ENCODE assay signal across 11 cellular contexts in the genomic region with DNA sequence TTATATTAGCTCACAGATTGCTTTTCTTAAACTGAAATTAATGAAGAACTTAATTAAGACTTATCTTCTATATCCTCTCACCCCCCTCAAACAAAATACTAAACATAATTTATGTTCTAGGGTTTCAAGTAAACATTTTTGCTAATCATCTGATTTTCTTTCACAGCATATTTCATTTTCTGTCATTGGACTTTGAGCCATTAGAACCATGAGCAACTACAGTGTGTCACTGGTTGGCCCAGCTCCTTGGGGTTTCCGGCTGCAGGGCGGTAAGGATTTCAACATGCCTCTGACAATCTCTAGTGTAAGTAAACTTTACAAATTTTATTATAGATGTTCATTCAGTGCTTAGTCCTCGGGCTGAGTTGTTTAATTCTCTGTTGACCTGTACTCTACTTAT. TPM values are rescaled to one million over a fixed set of nuclear protein-coding genes. Genes with fewer than 3 reads are reported as not detected.
DNase-seq lines count a peak whose midpoint lies in the region; ATAC-seq and TF ChIP-seq lines count a peak whose summit lies in the region.
"Had no signal": no experiment of that assay in that cellular context is flagged by ENCODE, and none has a peak within 500 bp of the region (broad histone marks: within the 10 kb centered on the region; RNA-seq: fewer than 3 reads in every experiment).

No MANE protein-coding gene starts in this region.

- DNase-seq in GM04504 (ENCODE audit: low read depth) (peak; percentile 68), amniotic stem cell (lab: John Stamatoyannopoulos, UW) (peak; percentile 22), heart left ventricle (peak in 3 of 5 donors; percentile 48 to 78 (median 75)), retinal pigment epithelial cell (ENCODE audit: low read depth) (no peak), NCI-H2029 treated with DMSO at 0.1 percent for 48 hours (lab: John Stamatoyannopoulos, UW) (no peak), COLO668 (lab: John Stamatoyannopoulos, UW; ENCODE audit: unreplicated experiment) (no peak), COLO829 (ENCODE audit: low spot score) (no peak)
- DNase-seq: activated CD8-positive, alpha-beta memory T cell treated with anti-CD3 and anti-CD28 coated beads, Interleukin-2, amount 10 ng/mL, durations not matched to agents 7 days and 5 days; spleen had no signal

- H3K27ac ChIP-seq in heart left ventricle, result peak overlapping the region; percentile 96 to 100 (median 99)
- H3K27ac ChIP-seq: foreskin keratinocyte had no signal

- intact Hi-C loops in heart left ventricle (cut with DNase I), result loop anchor here in 7 of 10 donors (2.0 to 10.0 kb wide), 8 partner anchors 46 to 140 kb away; no protein-coding TSS in a partner anchor

- WGBS in heart left ventricle, 4 donors, result 26 to 45% (median 33%) methylated on average over 3 of the region's 3 CpGs

- peak in 1 of 2 donors; percentile 15 for TF ChIP-seq POLR2A in heart left ventricle (IDR thresholded peaks at IDR 0.05)

- peak overlapping the region; percentile 11 to 99 (median 92) for H3K4me3 ChIP-seq in heart left ventricle
- peak overlapping the region; percentile 96 for H3K4me3 ChIP-seq in retinal pigment epithelial cell (ENCODE audit: low read length)

- H3K4me1 ChIP-seq in heart left ventricle, result peaks cover 0 to 75% (median 31%) of the 10 kb centered on the region in 12 donors

- H3K9me3 ChIP-seq in heart left ventricle, result no peaks in the 10 kb centered on the region
- H3K9me3 ChIP-seq: spleen had no signal

- no peaks in the 10 kb centered on the region for H3K27me3 ChIP-seq in heart left ventricle
- H3K27me3 ChIP-seq: foreskin keratinocyte had no signal

- peaks cover 0 to 32% (median 20%) of the 10 kb centered on the region in 9 donors for H3K36me3 ChIP-seq in heart left ventricle

- TF ChIP-seq CTCF in heart left ventricle (IDR thresholded peaks at IDR 0.05) (no peak), retinal pigment epithelial cell (conservative IDR thresholded peaks at IDR 0.05; ENCODE audit: low read depth, low read length) (no peak)

- ATAC-seq in heart left ventricle (no peak), GM19328 (IDR thresholded peaks at IDR 0.05; ENCODE audit: unreplicated experiment) (no peak)
- ATAC-seq: activated CD8-positive, alpha-beta memory T cell treated with anti-CD3 and anti-CD28 coated beads, Interleukin-2, amount 10 ng/mL, durations not matched to agents 7 days and 5 days had no signal

RNA-seq across cellular contexts. Expression of gene PDLIM5, which starts 3.3 kb away (rescaled TPM):
- 1,000 to 10,000 TPM in 7 of 9 donors, 100 to 1,000 TPM in 2; 814 to 1,378 (median 1,064) TPM for total RNA-seq in heart left ventricle
- polyA plus RNA-seq in heart left ventricle, result 100 to 1,000 TPM; 262 to 648 TPM

Comparison
In these comparisons a context has a peak if more than half of its experiments do, and no peak if none do; other contexts are left out.
1. DNase-seq: peak in GM04504 (single experiment), amniotic stem cell (single experiment) and heart left ventricle (3 of 5); none in retinal pigment epithelial cell (single experiment), NCI-H2029 treated with DMSO at 0.1 percent for 48 hours (single experiment), COLO668 (single experiment) and COLO829 (single experiment).